Comparison of ENCODE assay signal across 8 cellular contexts in the genomic region with DNA sequence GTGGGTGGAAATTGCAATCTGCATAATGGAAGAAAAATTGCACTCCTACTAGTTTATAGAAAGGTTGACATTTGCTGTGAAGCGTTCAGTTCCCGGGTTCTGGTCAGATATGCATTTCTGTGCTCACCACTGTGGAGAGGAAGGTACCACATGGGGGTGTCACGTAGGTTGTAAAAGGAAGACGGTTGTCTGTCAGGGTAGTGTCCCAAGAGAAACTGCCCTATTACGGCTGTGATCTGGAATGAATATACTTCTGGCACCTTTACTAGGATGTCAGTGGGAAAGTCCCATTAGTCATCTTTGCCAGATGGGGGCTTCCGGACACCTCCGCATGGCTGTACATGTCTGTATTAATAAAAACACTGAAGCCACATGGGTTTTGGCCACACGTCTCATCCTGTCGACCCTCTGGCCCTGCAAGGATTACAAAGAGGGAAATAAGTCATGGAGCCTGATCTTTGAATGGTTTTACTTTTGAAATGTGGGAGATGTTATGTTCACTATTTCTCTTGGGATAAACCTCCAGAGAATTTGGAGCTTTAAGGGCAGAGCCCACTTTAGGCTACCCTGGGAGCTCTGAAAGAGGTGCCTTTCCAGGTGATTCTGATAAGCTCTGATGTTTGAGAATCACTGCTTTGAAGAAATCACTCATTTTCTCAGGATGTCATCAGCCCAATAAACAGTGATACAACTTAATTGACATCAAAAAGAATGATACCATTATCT.
DNase-seq lines count a peak whose midpoint lies in the region; ATAC-seq lines count a peak whose summit lies in the region.

No MANE protein-coding gene starts in this region.

- H3K9me3 Mint-ChIP-seq in activated CD4-positive, alpha-beta T cell treated with anti-CD3 and anti-CD28 coated beads for 36 hours (ENCODE audit: low read depth): no peaks in the 10 kb centered on the region

- H3K36me3 ChIP-seq in HAP-1 (replicated peaks): no peaks in the 10 kb centered on the region

- DNase-seq in activated CD4-positive, alpha-beta T cell treated with anti-CD3 and anti-CD28 coated beads for 36 hours: peak; percentile 83
- DNase-seq in activated CD4-positive, alpha-beta T cell treated with anti-CD3 and anti-CD28 coated beads for 1 hour: no peak
- DNase-seq in activated effector memory CD4-positive, alpha-beta T cell treated with Interleukin-2 at 50 U/mL for 16 hours: peak; percentile 14
- DNase-seq in stimulated activated CD4-positive, alpha-beta T cell treated with anti-CD3 and anti-CD28 coated beads, Interleukin-1b, Interleukin-23, amount 100 ng/mL, for 4 hours (ENCODE audit: low read depth in 2 of 2): peak; percentile 31 to 50
- DNase-seq in GF-D8 (lab: John Stamatoyannopoulos, UW) (no peak), HAP-1 (ENCODE audit: low spot score in 2 of 2) (no peak), NCI-H2196 (lab: John Stamatoyannopoulos, UW; ENCODE audit: unreplicated experiment) (no peak)

- CTCF ChIA-PET in activated CD4-positive, alpha-beta T cell treated with anti-CD3 and anti-CD28 coated beads for 36 hours (lab: Charles Lee): interaction anchor here (0.7 to 1.5 kb wide), 5 partner anchors 9 to 92 kb away, joined by 3 to 5 read pairs (median 4); no protein-coding TSS in a partner anchor

- peaks cover 44% of the 10 kb centered on the region for H3K36me3 Mint-ChIP-seq in activated CD4-positive, alpha-beta T cell treated with anti-CD3 and anti-CD28 coated beads for 36 hours (ENCODE audit: low read depth)

- H3K27ac Mint-ChIP-seq in activated CD4-positive, alpha-beta T cell treated with anti-CD3 and anti-CD28 coated beads for 36 hours: peak overlapping the region; percentile 94

- H3K4me3 Mint-ChIP-seq in activated CD4-positive, alpha-beta T cell treated with anti-CD3 and anti-CD28 coated beads for 36 hours: peak overlapping the region; percentile 48

- peak; percentile 86 for ATAC-seq in activated CD4-positive, alpha-beta T cell treated with anti-CD3 and anti-CD28 coated beads for 36 hours
- peak; percentile 61 for ATAC-seq in HG03280 (IDR thresholded peaks at IDR 0.05; ENCODE audit: unreplicated experiment)

- no peak overlapping the region for H3K4me3 ChIP-seq in HAP-1

- H3K9me3 ChIP-seq in HAP-1: no peaks in the 10 kb centered on the region

- H3K27me3 ChIP-seq in HAP-1 (ENCODE audit: low read depth): peaks cover 9% of the 10 kb centered on the region; the same call in 1 of the 2 replicates

- POLR2A ChIA-PET in activated CD4-positive, alpha-beta T cell treated with anti-CD3 and anti-CD28 coated beads for 36 hours (lab: Charles Lee): interaction anchor here (0.5 to 2.3 kb wide), 8 partner anchors 9 to 653 kb away, joined by 3 to 24 read pairs (median 5); no protein-coding TSS in a partner anchor

- intact Hi-C loops in activated CD4-positive, alpha-beta T cell treated with anti-CD3 and anti-CD28 coated beads for 36 hours (cut with DNase I, micrococcal nuclease): loop anchor here (1.0 to 5.0 kb wide), 7 partner anchors 9 to 129 kb away; no protein-coding TSS in a partner anchor

- in situ Hi-C loops in HAP-1 (cut with MboI; ENCODE audit: low sequenced_read_pairs): no loop called here

- peaks cover 62% of the 10 kb centered on the region for H3K4me1 Mint-ChIP-seq in activated CD4-positive, alpha-beta T cell treated with anti-CD3 and anti-CD28 coated beads for 36 hours

- no peaks in the 10 kb centered on the region for H3K4me1 ChIP-seq in HAP-1

- no peaks in the 10 kb centered on the region for H3K27me3 Mint-ChIP-seq in activated CD4-positive, alpha-beta T cell treated with anti-CD3 and anti-CD28 coated beads for 36 hours

Comparison
In these comparisons a context has a peak if more than half of its experiments do, and no peak if none do; other contexts are left out.
1. DNase-seq: peak in activated CD4-positive, alpha-beta T cell treated with anti-CD3 and anti-CD28 coated beads for 36 hours (single experiment), activated effector memory CD4-positive, alpha-beta T cell treated with Interleukin-2 at 50 U/mL for 16 hours (single experiment) and stimulated activated CD4-positive, alpha-beta T cell treated with anti-CD3 and anti-CD28 coated beads, Interleukin-1b, Interleukin-23, amount 100 ng/mL, for 4 hours (2 of 2); none in activated CD4-positive, alpha-beta T cell treated with anti-CD3 and anti-CD28 coated beads for 1 hour (single experiment), GF-D8 (single experiment), HAP-1 (0 of 2) and NCI-H2196 (single experiment).